In genomic region chr3:53496984-53497383, GRCh38 we compare ENCODE assay signal across 1 cellular context.
TF ChIP-seq lines count a peak whose summit lies in the region.

No MANE protein-coding gene starts in this region.

TF ChIP-seq in K562, 482 proteins besides CTCF, POLR2A, EP300 and RAD21:
- TF ChIP-seq SPI1 (IDR thresholded peaks at IDR 0.05; ENCODE audit: borderline replicate concordance, low read depth, low read length) (peak; percentile 90), RBM22 (IDR thresholded peaks at IDR 0.05; ENCODE audit: low read depth, low read length, poor library complexity, severe bottlenecking) (no peak), ZNF143 (CRISPR knock-in tag; IDR thresholded peaks at IDR 0.05) (no peak), HMG20A (CRISPR knock-in tag; conservative IDR thresholded peaks at IDR 0.05) (no peak), CHD7 (IDR thresholded peaks at IDR 0.05; ENCODE audit: low read depth, low read length) (no peak), DPF2 (IDR thresholded peaks at IDR 0.05) (no peak), ARHGAP35 (IDR thresholded peaks at IDR 0.05; ENCODE audit: partially characterized antibody) (no peak), NKRF (IDR thresholded peaks at IDR 0.05; ENCODE audit: borderline replicate concordance) (no peak)
